In the genomic region with DNA sequence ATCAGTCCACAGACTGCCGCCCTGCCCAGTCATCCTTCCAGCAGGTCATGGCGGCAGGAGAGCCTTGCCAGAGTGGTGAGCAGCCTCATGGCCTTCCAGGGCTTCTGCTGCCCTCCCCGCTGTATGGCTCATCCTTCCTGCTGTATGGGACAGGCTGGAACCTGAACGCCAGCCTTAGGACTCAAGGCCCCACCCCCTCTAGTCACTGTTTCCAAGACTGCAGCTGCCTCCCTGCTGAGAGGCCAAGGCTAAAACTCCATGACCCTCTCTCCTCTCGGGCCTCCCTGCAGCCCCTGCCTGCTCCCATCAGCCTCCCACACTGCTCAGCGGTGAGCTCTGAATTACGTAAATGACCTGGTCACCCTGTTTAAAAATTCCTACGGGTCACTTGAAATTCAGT, we compare ENCODE assay signal across 21 cellular contexts.
"Had no signal": no experiment of that assay in that cellular context is flagged by ENCODE, and none has a peak within 500 bp of the region (broad histone marks: within the 10 kb centered on the region; RNA-seq: fewer than 3 reads in every experiment).

No MANE protein-coding gene starts in this region.

- H3K79me2 ChIP-seq: parathyroid adenoma had no signal

- H3K27ac ChIP-seq: colonic mucosa, neutrophil, parathyroid adenoma, testis, upper lobe of right lung, WERI-Rb-1 had no signal

- H3K9me3 ChIP-seq: colonic mucosa, mucosa of descending colon, neutrophil, testis, upper lobe of right lung had no signal

- H3K36me3 ChIP-seq: colonic mucosa, neutrophil, upper lobe of right lung, WERI-Rb-1 had no signal

- ATAC-seq: activated CD4-positive, alpha-beta T cell treated with anti-CD3 and anti-CD28 coated beads for 36 hours; activated CD8-positive, alpha-beta memory T cell treated with anti-CD3 and anti-CD28 coated beads, Interleukin-2, amount 10 ng/mL, durations not matched to agents 7 days and 5 days; left lobe of liver; mucosa of descending colon; naive thymus-derived CD4-positive, alpha-beta T cell; stimulated activated naive CD8-positive, alpha-beta T cell treated with anti-CD3 and anti-CD28 coated beads, Interleukin-15, amount 100 ng/mL, for 72 hours; upper lobe of right lung had no signal

- H3K27ac Mint-ChIP-seq: activated CD4-positive, alpha-beta memory T cell treated with anti-CD3 and anti-CD28 coated beads for 36 hours; activated CD4-positive, alpha-beta T cell treated with anti-CD3 and anti-CD28 coated beads for 36 hours; activated CD8-positive, alpha-beta memory T cell treated with anti-CD3 and anti-CD28 coated beads, Interleukin-2, amount 10 ng/mL, durations not matched to agents 7 days and 5 days; naive thymus-derived CD4-positive, alpha-beta T cell; stimulated activated naive CD8-positive, alpha-beta T cell treated with anti-CD3 and anti-CD28 coated beads, Interleukin-15, amount 100 ng/mL, for 72 hours; T-helper 1 cell treated with Interleukin-12 subunit alpha and Interleukin-12 subunit beta and Interleukin-4 antibody, amounts not matched to agents 30 μg/mL and 1 μg/mL, for 36 hours had no signal

- H3K4me3 Mint-ChIP-seq: activated CD4-positive, alpha-beta memory T cell treated with anti-CD3 and anti-CD28 coated beads for 36 hours; activated CD4-positive, alpha-beta T cell treated with anti-CD3 and anti-CD28 coated beads for 36 hours; activated CD8-positive, alpha-beta memory T cell treated with anti-CD3 and anti-CD28 coated beads, Interleukin-2, amount 10 ng/mL, durations not matched to agents 7 days and 5 days; naive thymus-derived CD4-positive, alpha-beta T cell; stimulated activated naive CD8-positive, alpha-beta T cell treated with anti-CD3 and anti-CD28 coated beads, Interleukin-15, amount 100 ng/mL, for 72 hours; T-helper 1 cell treated with Interleukin-12 subunit alpha and Interleukin-12 subunit beta and Interleukin-4 antibody, amounts not matched to agents 30 μg/mL and 1 μg/mL, for 36 hours had no signal

- H3K4me3 ChIP-seq: colonic mucosa, mucosa of descending colon, testis, upper lobe of right lung had no signal

- H3K27me3 ChIP-seq: colonic mucosa, neutrophil, testis, upper lobe of right lung had no signal

- H2AFZ ChIP-seq: parathyroid adenoma had no signal

- H3K4me1 Mint-ChIP-seq: activated CD4-positive, alpha-beta T cell treated with anti-CD3 and anti-CD28 coated beads for 36 hours; activated CD8-positive, alpha-beta memory T cell treated with anti-CD3 and anti-CD28 coated beads, Interleukin-2, amount 10 ng/mL, durations not matched to agents 7 days and 5 days; naive thymus-derived CD4-positive, alpha-beta T cell; stimulated activated naive CD8-positive, alpha-beta T cell treated with anti-CD3 and anti-CD28 coated beads, Interleukin-15, amount 100 ng/mL, for 72 hours had no signal

- DNase-seq: activated CD4-positive, alpha-beta memory T cell treated with anti-CD3 and anti-CD28 coated beads for 36 hours; activated CD4-positive, alpha-beta T cell treated with anti-CD3 and anti-CD28 coated beads for 36 hours; activated CD8-positive, alpha-beta memory T cell treated with anti-CD3 and anti-CD28 coated beads, Interleukin-2, amount 10 ng/mL, durations not matched to agents 7 days and 5 days; activated effector memory CD4-positive, alpha-beta T cell treated with Interleukin-2 at 50 U/mL for 16 hours; activated naive CD4-positive, alpha-beta T cell treated with anti-CD3 and anti-CD28 coated beads, Interleukin-2, amount 50 U/mL, for 16 hours; activated T-cell treated with anti-CD3 and anti-CD28 coated beads, Interleukin-2, amount 50 U/mL, for 1 hour; caudate nucleus; colonic mucosa; foreskin melanocyte; head of caudate nucleus; mucosa of descending colon; naive thymus-derived CD4-positive, alpha-beta T cell; stimulated activated CD4-positive, alpha-beta T cell treated with anti-CD3 and anti-CD28 coated beads, Interleukin-1b, Interleukin-23, amount 100 ng/mL, for 48 hours; stimulated activated naive CD8-positive, alpha-beta T cell treated with anti-CD3 and anti-CD28 coated beads, Interleukin-15, amount 100 ng/mL, for 72 hours; testis; upper lobe of right lung; WERI-Rb-1 had no signal

- H3K9me3 Mint-ChIP-seq: activated CD4-positive, alpha-beta memory T cell treated with anti-CD3 and anti-CD28 coated beads for 36 hours; stimulated activated naive CD8-positive, alpha-beta T cell treated with anti-CD3 and anti-CD28 coated beads, Interleukin-15, amount 100 ng/mL, for 72 hours; T-helper 1 cell treated with Interleukin-12 subunit alpha and Interleukin-12 subunit beta and Interleukin-4 antibody, amounts not matched to agents 30 μg/mL and 1 μg/mL, for 36 hours had no signal

- H3K9ac ChIP-seq: parathyroid adenoma had no signal

- H3K36me3 Mint-ChIP-seq: activated CD4-positive, alpha-beta memory T cell treated with anti-CD3 and anti-CD28 coated beads for 36 hours; activated CD8-positive, alpha-beta memory T cell treated with anti-CD3 and anti-CD28 coated beads, Interleukin-2, amount 10 ng/mL, durations not matched to agents 7 days and 5 days; naive thymus-derived CD4-positive, alpha-beta T cell had no signal

- H3K4me1 ChIP-seq: colonic mucosa, parathyroid adenoma, testis, upper lobe of right lung had no signal
